18 cellular contexts compared by ENCODE assay signal in the genomic region with DNA sequence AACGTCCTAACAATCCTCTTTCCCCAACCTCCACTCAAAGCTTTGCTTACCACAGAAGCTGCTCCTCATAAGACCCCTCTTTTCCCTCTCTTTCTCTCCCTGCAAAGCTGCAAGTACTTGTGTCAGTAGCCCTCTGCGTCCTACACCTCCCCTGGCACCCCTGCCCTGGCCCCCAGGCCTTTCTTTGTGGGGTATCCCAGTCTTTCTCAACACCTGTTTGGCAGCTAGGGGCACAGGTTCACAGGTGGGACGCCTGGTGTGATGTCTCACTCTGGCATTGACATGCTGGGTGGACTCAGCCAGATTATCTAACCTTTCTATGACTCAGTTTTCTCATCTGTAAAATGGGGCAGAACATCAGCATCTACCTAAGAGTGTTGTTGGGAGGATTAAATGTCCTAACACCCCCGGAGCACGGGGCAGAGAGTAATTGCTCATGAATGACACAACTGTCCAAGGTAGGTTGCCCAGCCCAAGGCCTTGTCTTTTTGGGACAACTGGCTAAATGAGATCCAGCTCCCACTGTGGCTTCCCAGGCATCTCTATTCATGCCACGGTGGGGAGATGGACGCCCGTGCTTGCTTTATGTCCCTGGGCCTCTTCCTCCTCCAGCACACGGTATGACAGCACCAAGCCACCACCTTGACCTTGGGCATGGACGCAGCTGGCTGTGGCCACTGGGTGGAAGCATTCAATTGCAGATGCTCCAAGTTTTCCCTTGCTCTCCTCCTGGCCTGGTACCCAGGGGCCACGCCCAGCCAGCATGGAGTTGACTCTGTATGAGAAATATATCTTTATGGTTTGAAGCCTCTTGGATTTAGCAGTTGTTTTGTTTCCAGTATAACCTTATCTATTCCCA.
DNase-seq lines count a peak whose midpoint lies in the region; TF ChIP-seq lines count a peak whose summit lies in the region.
"Had no signal": no experiment of that assay in that cellular context is flagged by ENCODE, and none has a peak within 500 bp of the region (broad histone marks: within the 10 kb centered on the region; RNA-seq: fewer than 3 reads in every experiment).

No MANE protein-coding gene starts in this region.

- no peak for TF ChIP-seq POLR2A in transverse colon (IDR thresholded peaks at IDR 0.05)

- in situ Hi-C loops in transverse colon (cut with MboI; ENCODE audit: low pct_ligation_motif_present in 1 of 4, low pct_unique_long_range_greater_than_20kb in 1 of 4, low sequenced_read_pairs in 3 of 4), result loop anchor here (5.0 to 25.0 kb wide), 6 partner anchors 62 to 517 kb away; partner anchors contain the start of genes CDC26 (in 2 of the 4), PRPF4 (in 2 of the 4) and RNF183 (in 2 of the 4)

- no peak overlapping the region for H4K91ac ChIP-seq in trophoblast cell (ENCODE audit: low read depth, low read length)

- CTCF ChIA-PET in CD8-positive, alpha-beta memory T cell (lab: Charles Lee), result interaction anchor here (1.0 to 8.4 kb wide), 10 partner anchors 10 to 381 kb away, joined by 3 to 141 read pairs (median 16); partner anchors contain the start of genes ALAD, CDC26 and PRPF4

- peaks cover 0 to 4% of the 10 kb centered on the region in 2 donors for H3K27me3 Mint-ChIP-seq in CD8-positive, alpha-beta memory T cell
- H3K27me3 Mint-ChIP-seq in HFFc6 (ENCODE audit: insufficient read depth), result no peaks in the 10 kb centered on the region

- no peak overlapping the region for H3K18ac ChIP-seq in trophoblast cell (ENCODE audit: low read length)

- H3K9me3 ChIP-seq in right atrium auricular region (no peaks in the 10 kb centered on the region), trophoblast cell (ENCODE audit: insufficient read depth, low read depth, low read length) (no peaks in the 10 kb centered on the region), transverse colon (no peaks in the 10 kb centered on the region)
- no peaks in the 10 kb centered on the region for H3K9me3 ChIP-seq in CD8-positive, alpha-beta memory T cell (ENCODE audit: low read length)
- H3K9me3 ChIP-seq: colonic mucosa, mucosa of descending colon had no signal

- peak overlapping the region; percentile 10 for H2BK120ac ChIP-seq in trophoblast cell (ENCODE audit: insufficient read depth, low read length, poor library complexity)

- peaks cover 0 to 5% (median 3%) of the 10 kb centered on the region in 3 donors for H3K4me1 Mint-ChIP-seq in CD8-positive, alpha-beta memory T cell
- peaks cover 72% of the 10 kb centered on the region for H3K4me1 Mint-ChIP-seq in HFFc6 (ENCODE audit: low read depth)
- H3K4me1 Mint-ChIP-seq: B cell had no signal

- H4K8ac ChIP-seq in trophoblast cell (ENCODE audit: low read depth, low read length), result no peak overlapping the region

- H4K12ac ChIP-seq in trophoblast cell (ENCODE audit: low read depth, low read length), result no peak overlapping the region

- H3K27me3 ChIP-seq in right atrium auricular region, result no peaks in the 10 kb centered on the region
- H3K27me3 ChIP-seq in trophoblast cell (ENCODE audit: insufficient read depth, low read length), result no peaks in the 10 kb centered on the region
- H3K27me3 ChIP-seq in transverse colon, result peaks cover 7% of the 10 kb centered on the region
- H3K27me3 ChIP-seq in CD8-positive, alpha-beta memory T cell (ENCODE audit: insufficient read depth, low read length, poor library complexity, severe bottlenecking), result peaks cover 3% of the 10 kb centered on the region
- H3K27me3 ChIP-seq: colonic mucosa had no signal

- H2AK5ac ChIP-seq in trophoblast cell (ENCODE audit: low read length), result no peak overlapping the region

- H3K4ac ChIP-seq in trophoblast cell (ENCODE audit: low read depth, low read length), result no peak overlapping the region

- H3K79me1 ChIP-seq in trophoblast cell (ENCODE audit: low read length), result peaks cover 7% of the 10 kb centered on the region

- H3K23ac ChIP-seq in trophoblast cell (ENCODE audit: low read length), result no peak overlapping the region

- H3K4me3 Mint-ChIP-seq in CD8-positive, alpha-beta memory T cell, result peak overlapping the region in 1 of 7 donors; percentile 79
- no peak overlapping the region for H3K4me3 Mint-ChIP-seq in HFFc6
- H3K4me3 Mint-ChIP-seq: B cell had no signal

- H3K36me3 ChIP-seq in right atrium auricular region (no peaks in the 10 kb centered on the region), trophoblast cell (ENCODE audit: control insufficient read depth in 1 of 2, insufficient read depth in 2 of 2, low read length in 2 of 2) (no peaks in the 10 kb centered on the region), transverse colon (no peaks in the 10 kb centered on the region)
- H3K36me3 ChIP-seq in CD8-positive, alpha-beta memory T cell (ENCODE audit: insufficient read depth, low read length), result no peaks in the 10 kb centered on the region
- H3K36me3 ChIP-seq: colonic mucosa had no signal

- POLR2A ChIA-PET in CD8-positive, alpha-beta memory T cell (lab: Charles Lee), result no interaction called here

- intact Hi-C loops in transverse colon (cut with DNase I; ENCODE audit: low total_unique reads), result no loop called here

- H3K4me1 ChIP-seq in right atrium auricular region (peaks cover 0 to 62% of the 10 kb centered on the region in 2 donors), trophoblast cell (ENCODE audit: control insufficient read depth in 1 of 2, insufficient read depth in 2 of 2, low read length in 2 of 2) (peaks cover 5 to 11% of the 10 kb centered on the region in 2 experiments), transverse colon (peaks cover 0 to 15% (median 5%) of the 10 kb centered on the region in 4 donors)
- H3K4me1 ChIP-seq in CD8-positive, alpha-beta memory T cell (ENCODE audit: insufficient read depth, low read length), result no peaks in the 10 kb centered on the region
- H3K4me1 ChIP-seq: colonic mucosa had no signal

- no peak overlapping the region for H2AFZ ChIP-seq in trophoblast cell (ENCODE audit: insufficient read depth, low read length, poor library complexity)
- H2AFZ ChIP-seq: parathyroid adenoma had no signal

- TF ChIP-seq EP300 in transverse colon (IDR thresholded peaks at IDR 0.05; ENCODE audit: low read depth), result no peak

- peak overlapping the region in 1 of 8 donors; percentile 25 for H3K27ac Mint-ChIP-seq in CD8-positive, alpha-beta memory T cell
- no peak overlapping the region; the same call in 1 of the 2 replicates for H3K27ac Mint-ChIP-seq in HFFc6
- H3K27ac Mint-ChIP-seq: B cell had no signal

- WGBS in trophoblast cell (ENCODE audit: extremely low coverage, insufficient coverage, insufficient read length), result no CpG with 5 or more reads among the region's 11 CpGs
- 57 to 84% methylated on average over 3 to 11 of the region's 11 CpGs for WGBS in transverse colon (ENCODE audit: low coverage in 1 of 2), 2 donors

- no peak overlapping the region for H3K4me3 ChIP-seq in coronary artery
- H3K4me3 ChIP-seq in right atrium auricular region, result no peak overlapping the region
- H3K4me3 ChIP-seq in trophoblast cell (ENCODE audit: low read depth, low read length), result peak overlapping the region; percentile 26
- no peak overlapping the region for H3K4me3 ChIP-seq in transverse colon
- no peak overlapping the region for H3K4me3 ChIP-seq in CD8-positive, alpha-beta memory T cell (ENCODE audit: low read length)
- H3K4me3 ChIP-seq: colonic mucosa, GM12878, mucosa of descending colon had no signal

- peak overlapping the region; percentile 80 to 85 for H3K27ac ChIP-seq in coronary artery
- H3K27ac ChIP-seq in right atrium auricular region, result peak overlapping the region; percentile 65 to 79
- no peak overlapping the region for H3K27ac ChIP-seq in trophoblast cell (ENCODE audit: low read depth, low read length)
- H3K27ac ChIP-seq in transverse colon, result peak overlapping the region; percentile 37 to 72 (median 64)
- H3K27ac ChIP-seq in CD8-positive, alpha-beta memory T cell (ENCODE audit: low read depth, low read length), result no peak overlapping the region
- H3K27ac ChIP-seq: parathyroid adenoma had no signal

- TF ChIP-seq CTCF in coronary artery (IDR thresholded peaks at IDR 0.05), result no peak
- TF ChIP-seq CTCF in right atrium auricular region (IDR thresholded peaks at IDR 0.05), result no peak
- no peak for TF ChIP-seq CTCF in transverse colon (IDR thresholded peaks at IDR 0.05)
- TF ChIP-seq CTCF in HFFc6 (IDR thresholded peaks at IDR 0.05), result no peak; the same call in 1 of the 2 replicates

- H3K79me2 ChIP-seq in trophoblast cell (ENCODE audit: control insufficient read depth, insufficient read depth, low read length, poor library complexity), result no peaks in the 10 kb centered on the region
- H3K79me2 ChIP-seq: parathyroid adenoma had no signal

- H2BK12ac ChIP-seq in trophoblast cell (ENCODE audit: low read length), result peak overlapping the region; percentile 17

- DNase-seq in coronary artery (ENCODE audit: low spot score) (no peak), right atrium auricular region (ENCODE audit: low spot score) (no peak), trophoblast cell (no peak), transverse colon (no peak), HFFc6 (no peak), NAMALWA (ENCODE audit: low spot score) (no peak)
- no peak for DNase-seq in CD8-positive, alpha-beta memory T cell
- DNase-seq: activated gamma-delta T cell treated with Interleukin-2 at 50 U/mL for 16 hours, Calu3, colonic mucosa, erythroblast, GOT3, NCI-H187, NCI-H446 treated with DMSO at 0.1 percent for 48 hours had no signal

- H3K4me2 ChIP-seq in trophoblast cell (ENCODE audit: low read length), result no peak overlapping the region

- no peaks in the 10 kb centered on the region for H3K9me3 Mint-ChIP-seq in CD8-positive, alpha-beta memory T cell
- H3K9me3 Mint-ChIP-seq in HFFc6, result no peaks in the 10 kb centered on the region

- H3K9ac ChIP-seq in trophoblast cell (ENCODE audit: low read length), result no peak overlapping the region
- H3K9ac ChIP-seq: parathyroid adenoma had no signal

- H3K14ac ChIP-seq in trophoblast cell (ENCODE audit: low read length), result peak overlapping the region; percentile 18

- no peak overlapping the region for H2BK5ac ChIP-seq in trophoblast cell (ENCODE audit: low read depth, low read length, poor library complexity)

- no peaks in the 10 kb centered on the region for H3K36me3 Mint-ChIP-seq in CD8-positive, alpha-beta memory T cell
- no peaks in the 10 kb centered on the region for H3K36me3 Mint-ChIP-seq in HFFc6 (ENCODE audit: low read depth)

Comparison
In these comparisons a context has a peak if more than half of its experiments do, and no peak if none do; other contexts are left out.
1. H3K27ac ChIP-seq: peak in coronary artery (2 of 2), right atrium auricular region (2 of 2) and transverse colon (4 of 4); none in trophoblast cell (single experiment) and CD8-positive, alpha-beta memory T cell (single experiment).